In the genomic region with DNA sequence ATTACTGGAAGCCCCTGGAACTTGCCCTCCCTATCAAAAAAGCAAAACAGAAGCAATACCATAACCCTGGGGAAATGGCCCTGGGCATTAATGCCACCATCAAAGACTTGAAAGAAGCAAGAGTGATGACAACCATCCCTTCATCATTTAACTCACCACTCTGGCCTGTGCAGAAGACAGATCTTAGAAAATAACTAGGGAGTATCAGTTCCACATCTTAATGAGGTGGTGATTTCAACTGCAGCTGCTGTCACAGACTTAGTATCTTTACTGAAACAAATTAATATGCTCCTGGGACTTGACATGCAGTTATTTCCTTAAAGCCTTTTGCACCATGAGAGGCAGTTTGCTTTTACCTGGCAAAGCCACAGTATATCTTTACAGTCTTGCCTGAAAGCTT, we compare ENCODE assay signal across 36 cellular contexts.
"Had no signal": no experiment of that assay in that cellular context is flagged by ENCODE, and none has a peak within 500 bp of the region (broad histone marks: within the 10 kb centered on the region; RNA-seq: fewer than 3 reads in every experiment).

No MANE protein-coding gene starts in this region.

- H3K27me3 ChIP-seq: adrenal gland, body of pancreas, breast epithelium, MG63 had no signal

- H3K27me3 Mint-ChIP-seq: activated CD4-positive, alpha-beta T cell treated with anti-CD3 and anti-CD28 coated beads, Interleukin-2, amount 10 ng/mL, durations not matched to agents 7 days and 5 days; activated T-cell treated with anti-CD3 and anti-CD28 coated beads, Interleukin-2, amount 50 U/mL, for 24 hours had no signal

- H3K4me3 ChIP-seq: adrenal gland, body of pancreas, breast epithelium, MG63, PC-9 had no signal

- H3K27ac Mint-ChIP-seq: activated CD4-positive, alpha-beta T cell treated with anti-CD3 and anti-CD28 coated beads, Interleukin-2, amount 10 ng/mL, durations not matched to agents 7 days and 5 days; activated CD8-positive, alpha-beta T cell treated with anti-CD3 and anti-CD28 coated beads, Interleukin-2, amount 10 ng/mL, durations not matched to agents 7 days and 5 days; activated naive CD4-positive, alpha-beta T cell treated with anti-CD3 and anti-CD28 coated beads for 36 hours; activated naive CD4-positive, alpha-beta T cell treated with anti-CD3 and anti-CD28 coated beads, Interleukin-2, amount 50 U/mL, for 72 hours; activated T-cell treated with anti-CD3 and anti-CD28 coated beads, Interleukin-2, amount 50 U/mL, for 24 hours had no signal

- H3K4me3 Mint-ChIP-seq: activated CD4-positive, alpha-beta T cell treated with anti-CD3 and anti-CD28 coated beads, Interleukin-2, amount 10 ng/mL, durations not matched to agents 7 days and 5 days; activated CD8-positive, alpha-beta T cell treated with anti-CD3 and anti-CD28 coated beads, Interleukin-2, amount 10 ng/mL, durations not matched to agents 7 days and 5 days; activated naive CD4-positive, alpha-beta T cell treated with anti-CD3 and anti-CD28 coated beads for 36 hours; activated T-cell treated with anti-CD3 and anti-CD28 coated beads, Interleukin-2, amount 50 U/mL, for 24 hours had no signal

- H3K9me3 Mint-ChIP-seq: activated naive CD4-positive, alpha-beta T cell treated with anti-CD3 and anti-CD28 coated beads for 36 hours; activated T-cell treated with anti-CD3 and anti-CD28 coated beads, Interleukin-2, amount 50 U/mL, for 24 hours had no signal

- H3K27ac ChIP-seq: adrenal gland, body of pancreas, breast epithelium, PC-9, RWPE1, VCaP had no signal

- DNase-seq: activated CD4-positive, alpha-beta T cell treated with anti-CD3 and anti-CD28 coated beads for 1 hour; activated CD4-positive, alpha-beta T cell treated with anti-CD3 and anti-CD28 coated beads, Interleukin-2, amount 10 ng/mL, durations not matched to agents 7 days and 5 days; activated CD4-positive, alpha-beta T cell treated with anti-CD3 and anti-CD28 coated beads, Interleukin-2, amount 50 U/mL, for 48 hours; activated CD4-positive, CD25-positive, alpha-beta regulatory T cell; activated CD8-positive, alpha-beta T cell treated with anti-CD3 and anti-CD28 coated beads, Interleukin-2, amount 10 ng/mL, durations not matched to agents 7 days and 5 days; activated gamma-delta T cell treated with Interleukin-2 at 50 U/mL for 16 hours; activated naive CD4-positive, alpha-beta T cell treated with anti-CD3 and anti-CD28 coated beads for 36 hours; activated T-cell treated with anti-CD3 and anti-CD28 coated beads, Interleukin-2, amount 50 U/mL, for 24 hours; adrenal gland; body of pancreas; Kasumi-1; MG63; NCI-H1048; NCI-H1105 treated with DMSO at 0.1 percent for 48 hours; NCI-H1436; NCI-H1694; NCI-H1930; NCI-H2081 treated with DMSO at 0.1 percent for 48 hours; NCI-H510A; NCI-H526; NCI-H748 treated with DMSO at 0.1 percent for 48 hours; NK-92 treated with Interleukin-12 subunit alpha and Interleukin-12 subunit beta, amount 100 ng/mL, for 24 hours; PC-9; SIG-M5; SW 1271; T-helper 1 cell; T-helper 2 cell; T-helper 9 cell had no signal

- ATAC-seq: activated CD8-positive, alpha-beta T cell treated with anti-CD3 and anti-CD28 coated beads, Interleukin-2, amount 10 ng/mL, durations not matched to agents 7 days and 5 days; activated naive CD4-positive, alpha-beta T cell treated with anti-CD3 and anti-CD28 coated beads, Interleukin-2, amount 50 U/mL, for 72 hours; body of pancreas; Right ventricle myocardium inferior; SK-N-SH treated with all-trans-retinoic acid at 6 μM for 48 hours had no signal

- H3K36me3 ChIP-seq: breast epithelium had no signal

- H3K9me3 ChIP-seq: adrenal gland, body of pancreas had no signal

- H3K4me1 ChIP-seq: adrenal gland, body of pancreas, breast epithelium had no signal

- FAIRE-seq: astrocyte, RCC 7860 had no signal
